ENCODE assay signal across 1 cellular context in genomic region chr3:38117748-38118420, GRCh38.
TF ChIP-seq lines count a peak whose summit lies in the region.

No MANE protein-coding gene starts in this region.

TF ChIP-seq in HepG2, 621 proteins besides CTCF, POLR2A, EP300 and RAD21 (continued from another document and continues in another):
- TF ChIP-seq ZBTB40 (IDR thresholded peaks at IDR 0.05) (no peak), ZBTB40 (CRISPR knock-in tag; IDR thresholded peaks at IDR 0.05) (no peak), KDM2A (CRISPR knock-in tag; IDR thresholded peaks at IDR 0.05; ENCODE audit: borderline replicate concordance, low read depth) (peak; percentile 83), DBP (CRISPR knock-in tag; IDR thresholded peaks at IDR 0.05; ENCODE audit: not compliant biosample characterization) (no peak), KLF11 (CRISPR knock-in tag; IDR thresholded peaks at IDR 0.05) (no peak), STAG1 (CRISPR knock-in tag; IDR thresholded peaks at IDR 0.05) (peak; percentile 95), HNRNPUL1 (IDR thresholded peaks at IDR 0.05; ENCODE audit: low read depth, low read length) (no peak), ATM (IDR thresholded peaks at IDR 0.05; ENCODE audit: borderline replicate concordance) (no peak), ZNF34 (CRISPR knock-in tag; IDR thresholded peaks at IDR 0.05; ENCODE audit: borderline replicate concordance) (0 out of 2 replicates have a peak, but pooled peaks have one; percentile 30), ZNF550 (CRISPR knock-in tag; IDR thresholded peaks at IDR 0.05; ENCODE audit: borderline replicate concordance) (no peak; the same call in 1 of the 2 replicates), RFX5 (IDR thresholded peaks at IDR 0.05; ENCODE audit: low read depth, low read length) (no peak), GABPB1 (CRISPR knock-in tag; IDR thresholded peaks at IDR 0.05) (0 out of 2 replicates have a peak, but pooled peaks have one; percentile 23), ZNF800 (CRISPR knock-in tag; IDR thresholded peaks at IDR 0.05) (no peak), POLR2G (IDR thresholded peaks at IDR 0.05; ENCODE audit: low read depth, low read length) (peak; percentile 81), ZNF768 (CRISPR knock-in tag; IDR thresholded peaks at IDR 0.05) (0 out of 2 replicates have a peak, but pooled peaks have one; percentile 30), NPAS2 (CRISPR knock-in tag; IDR thresholded peaks at IDR 0.05; ENCODE audit: borderline replicate concordance) (no peak), ZNF543 (CRISPR knock-in tag; IDR thresholded peaks at IDR 0.05) (no peak), ZNF281 (CRISPR knock-in tag; IDR thresholded peaks at IDR 0.05; ENCODE audit: borderline replicate concordance) (no peak), ZNF101 (CRISPR knock-in tag; IDR thresholded peaks at IDR 0.05; ENCODE audit: borderline replicate concordance, low read depth) (no peak), ZNF10 (CRISPR knock-in tag; IDR thresholded peaks at IDR 0.05; ENCODE audit: borderline replicate concordance, low read depth) (no peak), ZFX (CRISPR knock-in tag; IDR thresholded peaks at IDR 0.05; ENCODE audit: low read depth) (peak; percentile 26; the same call in 1 of the 2 replicates), TARDBP (CRISPR knock-in tag; IDR thresholded peaks at IDR 0.05) (peak; percentile 71), ZNF232 (CRISPR knock-in tag; IDR thresholded peaks at IDR 0.05; ENCODE audit: borderline replicate concordance) (peak; percentile 73; the same call in 1 of the 2 replicates), FIP1L1 (IDR thresholded peaks at IDR 0.05; ENCODE audit: borderline replicate concordance, insufficient read depth, low read depth, low read length) (no peak), USF2 (IDR thresholded peaks at IDR 0.05; ENCODE audit: low read depth, low read length) (peak; percentile 25; the same call in 1 of the 2 replicates), USF2 (CRISPR knock-in tag; IDR thresholded peaks at IDR 0.05; ENCODE audit: borderline replicate concordance) (no peak), MAFF (IDR thresholded peaks at IDR 0.05; ENCODE audit: low read depth, low read length) (0 out of 2 replicates have a peak, but pooled peaks have one; percentile 1), ZNF674 (CRISPR knock-in tag; IDR thresholded peaks at IDR 0.05; ENCODE audit: low read depth) (no peak), ZC3H4 (CRISPR knock-in tag; IDR thresholded peaks at IDR 0.05; ENCODE audit: borderline replicate concordance) (no peak)
- TF ChIP-seq, protein P1, sequence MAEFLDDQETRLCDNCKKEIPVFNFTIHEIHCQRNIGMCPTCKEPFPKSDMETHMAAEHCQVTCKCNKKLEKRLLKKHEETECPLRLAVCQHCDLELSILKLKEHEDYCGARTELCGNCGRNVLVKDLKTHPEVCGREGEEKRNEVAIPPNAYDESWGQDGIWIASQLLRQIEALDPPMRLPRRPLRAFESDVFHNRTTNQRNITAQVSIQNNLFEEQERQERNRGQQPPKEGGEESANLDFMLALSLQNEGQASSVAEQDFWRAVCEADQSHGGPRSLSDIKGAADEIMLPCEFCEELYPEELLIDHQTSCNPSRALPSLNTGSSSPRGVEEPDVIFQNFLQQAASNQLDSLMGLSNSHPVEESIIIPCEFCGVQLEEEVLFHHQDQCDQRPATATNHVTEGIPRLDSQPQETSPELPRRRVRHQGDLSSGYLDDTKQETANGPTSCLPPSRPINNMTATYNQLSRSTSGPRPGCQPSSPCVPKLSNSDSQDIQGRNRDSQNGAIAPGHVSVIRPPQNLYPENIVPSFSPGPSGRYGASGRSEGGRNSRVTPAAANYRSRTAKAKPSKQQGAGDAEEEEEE (CRISPR knock-in tag; IDR thresholded peaks at IDR 0.05; ENCODE audit: borderline replicate concordance): no peak
- TF ChIP-seq, protein P2, sequence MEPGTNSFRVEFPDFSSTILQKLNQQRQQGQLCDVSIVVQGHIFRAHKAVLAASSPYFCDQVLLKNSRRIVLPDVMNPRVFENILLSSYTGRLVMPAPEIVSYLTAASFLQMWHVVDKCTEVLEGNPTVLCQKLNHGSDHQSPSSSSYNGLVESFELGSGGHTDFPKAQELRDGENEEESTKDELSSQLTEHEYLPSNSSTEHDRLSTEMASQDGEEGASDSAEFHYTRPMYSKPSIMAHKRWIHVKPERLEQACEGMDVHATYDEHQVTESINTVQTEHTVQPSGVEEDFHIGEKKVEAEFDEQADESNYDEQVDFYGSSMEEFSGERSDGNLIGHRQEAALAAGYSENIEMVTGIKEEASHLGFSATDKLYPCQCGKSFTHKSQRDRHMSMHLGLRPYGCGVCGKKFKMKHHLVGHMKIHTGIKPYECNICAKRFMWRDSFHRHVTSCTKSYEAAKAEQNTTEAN (CRISPR knock-in tag; conservative IDR thresholded peaks at IDR 0.05): no peak
- TF ChIP-seq, protein P3, sequence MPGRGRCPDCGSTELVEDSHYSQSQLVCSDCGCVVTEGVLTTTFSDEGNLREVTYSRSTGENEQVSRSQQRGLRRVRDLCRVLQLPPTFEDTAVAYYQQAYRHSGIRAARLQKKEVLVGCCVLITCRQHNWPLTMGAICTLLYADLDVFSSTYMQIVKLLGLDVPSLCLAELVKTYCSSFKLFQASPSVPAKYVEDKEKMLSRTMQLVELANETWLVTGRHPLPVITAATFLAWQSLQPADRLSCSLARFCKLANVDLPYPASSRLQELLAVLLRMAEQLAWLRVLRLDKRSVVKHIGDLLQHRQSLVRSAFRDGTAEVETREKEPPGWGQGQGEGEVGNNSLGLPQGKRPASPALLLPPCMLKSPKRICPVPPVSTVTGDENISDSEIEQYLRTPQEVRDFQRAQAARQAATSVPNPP (CRISPR knock-in tag; IDR thresholded peaks at IDR 0.05): no peak
